ENCODE assay signal across 1 cellular context in the genomic region with DNA sequence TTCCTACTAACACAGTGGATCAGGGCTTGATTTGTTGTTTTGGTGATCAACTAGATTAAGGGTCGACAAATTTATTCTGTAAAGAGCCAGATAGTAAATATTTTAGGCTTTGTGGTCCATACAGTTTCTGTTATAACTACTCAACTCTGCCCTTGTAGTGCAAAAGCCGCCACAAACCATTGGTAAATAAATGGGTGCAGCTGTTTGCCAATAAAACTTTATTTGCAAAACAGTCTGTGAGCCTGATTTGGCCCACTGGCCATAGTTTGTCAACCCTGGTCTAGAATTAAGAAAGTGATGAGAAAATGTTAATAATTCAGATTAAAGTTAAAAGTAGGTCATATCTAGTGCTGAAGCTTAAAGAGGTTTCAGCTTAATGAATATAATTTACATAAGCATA.
TF ChIP-seq lines count a peak whose summit lies in the region.

No MANE protein-coding gene starts in this region.

TF ChIP-seq in HepG2, 621 proteins besides CTCF, POLR2A, EP300 and RAD21:
- peak; percentile 28; the same call in 1 of the 2 replicates for TF ChIP-seq ZBTB40 (IDR thresholded peaks at IDR 0.05)
- TF ChIP-seq ZBTB40 (CRISPR knock-in tag; IDR thresholded peaks at IDR 0.05) = peak; percentile 78; the same call in 1 of the 2 replicates
- TF ChIP-seq, protein P1, sequence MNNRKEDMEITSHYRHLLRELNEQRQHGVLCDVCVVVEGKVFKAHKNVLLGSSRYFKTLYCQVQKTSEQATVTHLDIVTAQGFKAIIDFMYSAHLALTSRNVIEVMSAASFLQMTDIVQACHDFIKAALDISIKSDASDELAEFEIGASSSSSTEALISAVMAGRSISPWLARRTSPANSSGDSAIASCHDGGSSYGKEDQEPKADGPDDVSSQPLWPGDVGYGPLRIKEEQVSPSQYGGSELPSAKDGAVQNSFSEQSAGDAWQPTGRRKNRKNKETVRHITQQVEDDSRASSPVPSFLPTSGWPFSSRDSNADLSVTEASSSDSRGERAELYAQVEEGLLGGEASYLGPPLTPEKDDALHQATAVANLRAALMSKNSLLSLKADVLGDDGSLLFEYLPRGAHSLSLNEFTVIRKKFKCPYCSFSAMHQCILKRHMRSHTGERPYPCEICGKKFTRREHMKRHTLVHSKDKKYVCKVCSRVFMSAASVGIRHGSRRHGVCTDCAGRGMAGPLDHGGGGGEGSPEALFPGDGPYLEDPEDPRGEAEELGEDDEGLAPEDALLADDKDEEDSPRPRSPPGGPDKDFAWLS (CRISPR knock-in tag; IDR thresholded peaks at IDR 0.05; ENCODE audit: borderline replicate concordance) = no peak
- no peak for TF ChIP-seq ZBTB2 (CRISPR knock-in tag; IDR thresholded peaks at IDR 0.05; ENCODE audit: low read depth)
